Comparison of ENCODE assay signal across 10 cellular contexts in the genomic region with DNA sequence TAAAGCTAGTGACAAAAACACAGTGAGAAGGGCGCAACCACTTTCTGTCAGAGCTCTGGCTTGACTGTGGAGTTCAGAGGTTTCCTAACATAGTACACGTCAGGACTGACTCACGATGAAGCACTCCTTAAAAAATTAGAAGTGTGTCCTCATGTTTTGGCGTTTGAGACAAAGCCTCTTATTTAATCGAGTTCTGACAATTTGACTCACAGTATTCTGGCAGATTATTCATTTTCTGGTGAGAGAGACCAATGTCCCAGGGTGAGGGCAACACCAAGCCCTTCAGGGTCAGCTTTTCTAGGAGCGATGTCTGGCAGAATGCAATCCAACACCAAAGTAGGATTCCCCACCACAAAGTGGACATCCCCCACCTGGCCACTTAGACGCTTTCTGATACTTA.
DNase-seq lines count a peak whose midpoint lies in the region; ATAC-seq and TF ChIP-seq lines count a peak whose summit lies in the region.
"Had no signal": no experiment of that assay in that cellular context is flagged by ENCODE, and none has a peak within 500 bp of the region (broad histone marks: within the 10 kb centered on the region; RNA-seq: fewer than 3 reads in every experiment).

No MANE protein-coding gene starts in this region.

- H3K36me3 ChIP-seq in upper lobe of right lung = no peaks in the 10 kb centered on the region

- no peak for TF ChIP-seq CTCF in choroid plexus epithelial cell (conservative IDR thresholded peaks at IDR 0.05; ENCODE audit: low read depth, low read length)
- no peak for TF ChIP-seq CTCF in upper lobe of right lung (IDR thresholded peaks at IDR 0.05)

- H3K27me3 ChIP-seq in upper lobe of right lung = no peaks in the 10 kb centered on the region

- POLR2A ChIA-PET in HEK293T (lab: Yijun Ruan, JAX) = no interaction called here

- H3K27ac ChIP-seq in upper lobe of right lung = no peak overlapping the region

- CTCF ChIA-PET in HEK293T (lab: Yijun Ruan, JAX) = no interaction called here

- H3K4me3 Mint-ChIP-seq in T-helper 2 cell treated with Interferon-gamma antibody and Interleukin-4, amounts not matched to agents 5 μg/mL and 100 μg/mL, for 36 hours = no peak overlapping the region
- H3K4me3 Mint-ChIP-seq: activated CD8-positive, alpha-beta memory T cell treated with anti-CD3 and anti-CD28 coated beads, Interleukin-2, amount 10 ng/mL, durations not matched to agents 7 days and 5 days had no signal

- H3K27me3 Mint-ChIP-seq in T-helper 2 cell treated with Interferon-gamma antibody and Interleukin-4, amounts not matched to agents 5 μg/mL and 100 μg/mL, for 36 hours (ENCODE audit: low read depth) = no peaks in the 10 kb centered on the region

- H3K4me1 Mint-ChIP-seq in T-helper 2 cell treated with Interferon-gamma antibody and Interleukin-4, amounts not matched to agents 5 μg/mL and 100 μg/mL, for 36 hours (ENCODE audit: low read depth) = no peaks in the 10 kb centered on the region
- H3K4me1 Mint-ChIP-seq: activated CD8-positive, alpha-beta memory T cell treated with anti-CD3 and anti-CD28 coated beads, Interleukin-2, amount 10 ng/mL, durations not matched to agents 7 days and 5 days had no signal

- H3K27ac Mint-ChIP-seq in T-helper 2 cell treated with Interferon-gamma antibody and Interleukin-4, amounts not matched to agents 5 μg/mL and 100 μg/mL, for 36 hours = no peak overlapping the region
- H3K27ac Mint-ChIP-seq: activated CD8-positive, alpha-beta memory T cell treated with anti-CD3 and anti-CD28 coated beads, Interleukin-2, amount 10 ng/mL, durations not matched to agents 7 days and 5 days had no signal

- H3K9me3 Mint-ChIP-seq in T-helper 2 cell treated with Interferon-gamma antibody and Interleukin-4, amounts not matched to agents 5 μg/mL and 100 μg/mL, for 36 hours = no peaks in the 10 kb centered on the region

- intact Hi-C loops in upper lobe of right lung (cut with DNase I) = no loop called here

- H3K4me1 ChIP-seq in upper lobe of right lung = no peaks in the 10 kb centered on the region

- H3K4me3 ChIP-seq in choroid plexus epithelial cell (ENCODE audit: low read depth, low read length) (no peak overlapping the region), upper lobe of right lung (no peak overlapping the region)

- no peaks in the 10 kb centered on the region for H3K9me3 ChIP-seq in upper lobe of right lung

- H3K36me3 Mint-ChIP-seq in T-helper 2 cell treated with Interferon-gamma antibody and Interleukin-4, amounts not matched to agents 5 μg/mL and 100 μg/mL, for 36 hours (ENCODE audit: low read depth) = no peaks in the 10 kb centered on the region
- H3K36me3 Mint-ChIP-seq: activated CD8-positive, alpha-beta memory T cell treated with anti-CD3 and anti-CD28 coated beads, Interleukin-2, amount 10 ng/mL, durations not matched to agents 7 days and 5 days had no signal

- peak; percentile 86 for DNase-seq in LHCN-M2 (ENCODE audit: low read depth)
- DNase-seq in choroid plexus epithelial cell (ENCODE audit: low read depth) = peak; percentile 85
- no peak for DNase-seq in left lobe of liver (ENCODE audit: low spot score)
- no peak for DNase-seq in upper lobe of right lung
- no peak for DNase-seq in T-helper 2 cell treated with Interferon-gamma antibody and Interleukin-4, amounts not matched to agents 5 μg/mL and 100 μg/mL, for 36 hours (ENCODE audit: low spot score)
- DNase-seq in HuH-7.5 (ENCODE audit: low spot score) = no peak
- no peak for DNase-seq in HEK293T (ENCODE audit: extremely low spot score)
- DNase-seq: activated CD8-positive, alpha-beta memory T cell treated with anti-CD3 and anti-CD28 coated beads, Interleukin-2, amount 10 ng/mL, durations not matched to agents 7 days and 5 days; caudate nucleus; NCI-H2081 had no signal

- ATAC-seq in left lobe of liver (peak; percentile 48), upper lobe of right lung (peak; percentile 81)
- ATAC-seq: activated CD8-positive, alpha-beta memory T cell treated with anti-CD3 and anti-CD28 coated beads, Interleukin-2, amount 10 ng/mL, durations not matched to agents 7 days and 5 days had no signal

TF ChIP-seq in HEK293T, 16 proteins besides CTCF, POLR2A, EP300 and RAD21:
- no peak for TF ChIP-seq FOXK2 (IDR thresholded peaks at IDR 0.05)
- no peak for TF ChIP-seq TARDBP (IDR thresholded peaks at IDR 0.05)
- no peak for TF ChIP-seq SUZ12 (IDR thresholded peaks at IDR 0.05)
- no peak for TF ChIP-seq ZNF384 (IDR thresholded peaks at IDR 0.05)
- TF ChIP-seq NFRKB (IDR thresholded peaks at IDR 0.05) = no peak
- TF ChIP-seq ELF4 (IDR thresholded peaks at IDR 0.05) = no peak
- TF ChIP-seq FOXA1 (IDR thresholded peaks at IDR 0.05) = no peak
- TF ChIP-seq L3MBTL2 (conservative IDR thresholded peaks at IDR 0.05) = no peak
- no peak for TF ChIP-seq SP1 (IDR thresholded peaks at IDR 0.05)
- no peak for TF ChIP-seq BHLHE40 (IDR thresholded peaks at IDR 0.05; ENCODE audit: borderline replicate concordance)
- TF ChIP-seq ARNT (IDR thresholded peaks at IDR 0.05) = no peak
- no peak for TF ChIP-seq LEF1 (IDR thresholded peaks at IDR 0.05; ENCODE audit: borderline replicate concordance)
- TF ChIP-seq, protein P1, sequence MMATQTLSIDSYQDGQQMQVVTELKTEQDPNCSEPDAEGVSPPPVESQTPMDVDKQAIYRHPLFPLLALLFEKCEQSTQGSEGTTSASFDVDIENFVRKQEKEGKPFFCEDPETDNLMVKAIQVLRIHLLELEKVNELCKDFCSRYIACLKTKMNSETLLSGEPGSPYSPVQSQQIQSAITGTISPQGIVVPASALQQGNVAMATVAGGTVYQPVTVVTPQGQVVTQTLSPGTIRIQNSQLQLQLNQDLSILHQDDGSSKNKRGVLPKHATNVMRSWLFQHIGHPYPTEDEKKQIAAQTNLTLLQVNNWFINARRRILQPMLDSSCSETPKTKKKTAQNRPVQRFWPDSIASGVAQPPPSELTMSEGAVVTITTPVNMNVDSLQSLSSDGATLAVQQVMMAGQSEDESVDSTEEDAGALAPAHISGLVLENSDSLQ (IDR thresholded peaks at IDR 0.05) = no peak
- TF ChIP-seq CTBP1 (IDR thresholded peaks at IDR 0.05; ENCODE audit: borderline replicate concordance) = no peak
- no peak for TF ChIP-seq FOXM1 (IDR thresholded peaks at IDR 0.05; ENCODE audit: borderline replicate concordance)
- no peak for TF ChIP-seq HDGF (IDR thresholded peaks at IDR 0.05; ENCODE audit: borderline replicate concordance)
TF ChIP-seq in HEK293T: peak in this region for 0.

Comparison
In these comparisons a context has a peak if more than half of its experiments do, and no peak if none do; other contexts are left out.
1. DNase-seq: peak in LHCN-M2 (single experiment) and choroid plexus epithelial cell (single experiment); none in left lobe of liver (single experiment), upper lobe of right lung (single experiment), T-helper 2 cell treated with Interferon-gamma antibody and Interleukin-4, amounts not matched to agents 5 μg/mL and 100 μg/mL, for 36 hours (single experiment), HuH-7.5 (single experiment) and HEK293T (single experiment).